In the genomic region with DNA sequence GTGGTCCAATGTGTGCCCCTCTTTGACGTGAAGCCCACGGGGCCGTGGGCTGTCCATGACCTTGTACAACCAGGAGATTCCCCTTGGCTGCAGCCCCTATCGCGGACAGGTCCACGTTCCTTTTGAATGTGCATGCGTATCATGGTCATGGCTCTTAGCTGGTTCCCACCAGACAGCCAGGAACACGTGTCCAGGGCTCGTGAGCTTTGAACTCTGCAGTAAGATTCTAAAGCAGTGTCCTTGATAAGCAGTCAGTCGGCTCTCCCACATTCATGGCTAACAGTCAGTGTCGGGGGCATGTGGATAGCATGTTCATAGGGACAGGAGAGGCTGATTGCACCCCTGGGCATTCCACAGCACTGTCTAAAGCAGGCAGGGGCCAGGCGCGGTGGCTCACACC, we compare ENCODE assay signal across 28 cellular contexts.
"Had no signal": no experiment of that assay in that cellular context is flagged by ENCODE, and none has a peak within 500 bp of the region (broad histone marks: within the 10 kb centered on the region; RNA-seq: fewer than 3 reads in every experiment).

No MANE protein-coding gene starts in this region.

- FAIRE-seq: keratinocyte had no signal

- H3K9me3 ChIP-seq: left ventricle myocardium inferior, ovary, prostate gland, sigmoid colon, stomach, testis, thyroid gland, transverse colon, upper lobe of left lung had no signal

- H3K4me1 ChIP-seq: prostate gland, sigmoid colon, stomach, testis, transverse colon, upper lobe of left lung had no signal

- H3K27ac ChIP-seq: left ventricle myocardium inferior, ovary, prostate gland, sigmoid colon, stomach, testis, thyroid gland, transverse colon, upper lobe of left lung had no signal

- H3K4me1 Mint-ChIP-seq: mesothelial cell of epicardium, natural killer cell had no signal

- ATAC-seq: left colon; natural killer cell; right cardiac atrium; stimulated activated naive CD8-positive, alpha-beta T cell treated with anti-CD3 and anti-CD28 coated beads, Interleukin-15, Interleukin-2, amounts not matched to agents 100 U/mL and 50 U/mL, for 24 hours had no signal

- H3K27ac Mint-ChIP-seq: mesothelial cell of epicardium; natural killer cell; nephron progenitor cell; stimulated activated naive B cell treated with anti-CD40 and anti-IgM and Interleukin-4, amounts not matched to agents 10 μg/mL and 1 μg/mL and 100 μg/mL, for 72 hours had no signal

- H3K36me3 ChIP-seq: ovary, prostate gland had no signal

- H3K4me3 Mint-ChIP-seq: mesothelial cell of epicardium; naive B cell; natural killer cell; nephron progenitor cell; stimulated activated naive B cell treated with anti-CD40 and anti-IgM and Interleukin-4, amounts not matched to agents 10 μg/mL and 1 μg/mL and 100 μg/mL, for 72 hours had no signal

- H3K4me3 ChIP-seq: left ventricle myocardium inferior, lung, ovary, prostate gland, sigmoid colon, smooth muscle cell, stomach, testis, thyroid gland, transverse colon, upper lobe of left lung had no signal

- H3K4me2 ChIP-seq: smooth muscle cell had no signal

- H3K9me3 Mint-ChIP-seq: mesothelial cell of epicardium; naive B cell; natural killer cell; nephron progenitor cell; stimulated activated naive B cell treated with anti-CD40 and anti-IgM and Interleukin-4, amounts not matched to agents 10 μg/mL and 1 μg/mL and 100 μg/mL, for 72 hours had no signal

- H3K27me3 Mint-ChIP-seq: naive B cell; stimulated activated naive B cell treated with anti-CD40 and anti-IgM and Interleukin-4, amounts not matched to agents 10 μg/mL and 1 μg/mL and 100 μg/mL, for 72 hours had no signal

- H3K27me3 ChIP-seq: ovary, sigmoid colon, stomach, testis, thyroid gland, transverse colon, upper lobe of left lung had no signal

- DNase-seq: head of caudate nucleus; hippocampal formation; left colon; left ventricle myocardium inferior; mesendoderm; naive B cell; natural killer cell; nephron progenitor cell; ovary; retina; sigmoid colon; stimulated activated CD4-positive, alpha-beta T cell treated with anti-CD3 and anti-CD28 coated beads, Interleukin-1b, Interleukin-23, amount 100 ng/mL, for 48 hours; stimulated activated CD4-positive, alpha-beta T cell treated with anti-CD3 and anti-CD28 coated beads, Interleukin-2, amount 100 ng/mL, for 48 hours; stimulated activated CD4-positive, alpha-beta T cell treated with anti-CD3 and anti-CD28 coated beads, Interleukin-4, amount 100 ng/mL, for 4 hours; stimulated activated CD8-positive, alpha-beta memory T cell treated with anti-CD3 and anti-CD28 coated beads, Interleukin-4, amount 100 ng/mL, for 48 hours; stimulated activated naive B cell treated with anti-CD40 and anti-IgM and Interleukin-4, amounts not matched to agents 10 μg/mL and 1 μg/mL and 100 μg/mL, for 72 hours; stimulated activated naive CD8-positive, alpha-beta T cell treated with anti-CD3 and anti-CD28 coated beads, Interleukin-15, Interleukin-2, amounts not matched to agents 100 U/mL and 50 U/mL, for 24 hours; stomach; testis; thyroid gland; transverse colon; upper lobe of left lung had no signal

- H3K36me3 Mint-ChIP-seq: natural killer cell had no signal
